Comparison of ENCODE assay signal across 18 cellular contexts in the genomic region with DNA sequence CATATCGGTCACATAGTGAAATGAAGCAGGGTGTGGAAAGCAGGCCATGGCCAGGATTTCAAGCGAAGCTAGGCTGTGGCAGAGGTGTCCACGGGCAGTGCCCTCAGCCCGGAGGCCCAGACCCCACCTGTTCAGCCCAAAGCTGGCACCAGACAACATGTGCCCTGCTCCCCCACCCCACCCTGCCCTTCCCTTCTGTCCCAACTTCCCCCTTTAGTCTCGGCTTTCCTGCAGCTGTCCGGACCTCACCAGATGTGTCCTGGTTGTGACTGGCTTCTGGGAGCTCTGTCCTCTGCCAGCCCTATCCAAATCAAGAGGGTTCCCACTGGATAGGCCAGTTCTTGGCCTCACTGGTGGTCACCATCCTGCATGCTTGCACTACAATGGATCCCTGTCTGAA. TPM values are rescaled to one million over a fixed set of nuclear protein-coding genes. Genes with fewer than 3 reads are reported as not detected.
"Had no signal": no experiment of that assay in that cellular context is flagged by ENCODE, and none has a peak within 500 bp of the region (broad histone marks: within the 10 kb centered on the region; RNA-seq: fewer than 3 reads in every experiment).

No MANE protein-coding gene starts in this region.

- ATAC-seq: left ventricle myocardium superior, natural killer cell had no signal

- H3K27ac Mint-ChIP-seq: natural killer cell had no signal

- H3K4me1 Mint-ChIP-seq: natural killer cell had no signal

- H3K4me3 ChIP-seq: ascending aorta, esophagus muscularis mucosa, tibial nerve, uterus had no signal

- FAIRE-seq: endothelial cell of umbilical vein had no signal

- DNase-seq: activated CD4-positive, alpha-beta T cell treated with anti-CD3 and anti-CD28 coated beads for 1 hour; activated CD8-positive, alpha-beta memory T cell treated with anti-CD3 and anti-CD28 coated beads for 24 hours; activated CD8-positive, alpha-beta memory T cell treated with anti-CD3 and anti-CD28 coated beads, Interleukin-2, amount 50 U/mL, for 48 hours; activated effector memory CD4-positive, alpha-beta T cell treated with Interleukin-2 at 50 U/mL for 16 hours; activated naive CD4-positive, alpha-beta T cell treated with anti-CD3 and anti-CD28 coated beads, Interleukin-2, amount 50 U/mL, for 16 hours; activated T-cell treated with anti-CD3 and anti-CD28 coated beads, Interleukin-2, amount 50 U/mL, for 48 hours; dermis blood vessel endothelial cell; effector memory CD4-positive, alpha-beta T cell; left ventricle myocardium superior; natural killer cell; retina; stimulated activated CD4-positive, alpha-beta T cell treated with anti-CD3 and anti-CD28 coated beads, Interleukin-2, amount 100 ng/mL, for 24 hours; stimulated activated naive CD4-positive, alpha-beta T cell treated with Interleukin-2 at 50 U/mL for 16 hours; uterus had no signal

- H3K27ac ChIP-seq: ascending aorta, esophagus muscularis mucosa, tibial nerve, uterus had no signal

- H3K9me3 ChIP-seq: ascending aorta, uterus had no signal

- H3K27me3 ChIP-seq: ascending aorta, esophagus muscularis mucosa, tibial nerve, uterus had no signal

- H3K4me1 ChIP-seq: ascending aorta, esophagus muscularis mucosa, tibial nerve, uterus had no signal

- H3K4me3 Mint-ChIP-seq: natural killer cell had no signal

- H3K9me3 Mint-ChIP-seq: natural killer cell had no signal

- H3K36me3 ChIP-seq: ascending aorta, esophagus muscularis mucosa, tibial nerve, uterus had no signal

RNA-seq across cellular contexts. Expression of gene ADAM12, which starts 37.3 kb away (rescaled TPM):
- total RNA-seq: ascending aorta had no signal
